In the genomic region with DNA sequence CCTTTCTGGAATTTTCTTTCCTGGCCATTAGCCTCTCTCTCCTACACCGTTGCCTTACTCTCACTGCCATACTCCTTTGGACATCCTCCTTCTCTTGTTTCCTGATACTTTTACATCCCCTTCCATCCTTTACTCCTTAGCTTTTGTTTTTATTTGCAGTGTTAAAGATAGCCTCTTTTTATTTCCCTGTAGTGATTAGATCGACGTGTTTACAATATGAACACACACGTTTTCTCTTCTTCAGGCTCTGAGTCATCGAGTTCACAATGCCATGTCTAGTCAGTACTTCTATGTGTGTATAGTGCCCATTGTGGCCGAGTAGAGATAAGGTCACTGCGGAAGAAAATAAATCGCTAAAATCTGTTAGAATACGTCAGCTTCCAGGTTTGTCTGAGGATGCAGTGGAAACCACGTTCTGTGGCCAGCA, we compare ENCODE assay signal across 2 cellular contexts.
A peak's percentile ranks its signal among the peaks of the same experiment; 100 is the strongest.
TF ChIP-seq lines count a peak whose summit lies in the region.

No MANE protein-coding gene starts in this region.

TF ChIP-seq in HCT116, 20 proteins besides CTCF, POLR2A, EP300 and RAD21 (continued from another document):
- TF ChIP-seq, protein P1, sequence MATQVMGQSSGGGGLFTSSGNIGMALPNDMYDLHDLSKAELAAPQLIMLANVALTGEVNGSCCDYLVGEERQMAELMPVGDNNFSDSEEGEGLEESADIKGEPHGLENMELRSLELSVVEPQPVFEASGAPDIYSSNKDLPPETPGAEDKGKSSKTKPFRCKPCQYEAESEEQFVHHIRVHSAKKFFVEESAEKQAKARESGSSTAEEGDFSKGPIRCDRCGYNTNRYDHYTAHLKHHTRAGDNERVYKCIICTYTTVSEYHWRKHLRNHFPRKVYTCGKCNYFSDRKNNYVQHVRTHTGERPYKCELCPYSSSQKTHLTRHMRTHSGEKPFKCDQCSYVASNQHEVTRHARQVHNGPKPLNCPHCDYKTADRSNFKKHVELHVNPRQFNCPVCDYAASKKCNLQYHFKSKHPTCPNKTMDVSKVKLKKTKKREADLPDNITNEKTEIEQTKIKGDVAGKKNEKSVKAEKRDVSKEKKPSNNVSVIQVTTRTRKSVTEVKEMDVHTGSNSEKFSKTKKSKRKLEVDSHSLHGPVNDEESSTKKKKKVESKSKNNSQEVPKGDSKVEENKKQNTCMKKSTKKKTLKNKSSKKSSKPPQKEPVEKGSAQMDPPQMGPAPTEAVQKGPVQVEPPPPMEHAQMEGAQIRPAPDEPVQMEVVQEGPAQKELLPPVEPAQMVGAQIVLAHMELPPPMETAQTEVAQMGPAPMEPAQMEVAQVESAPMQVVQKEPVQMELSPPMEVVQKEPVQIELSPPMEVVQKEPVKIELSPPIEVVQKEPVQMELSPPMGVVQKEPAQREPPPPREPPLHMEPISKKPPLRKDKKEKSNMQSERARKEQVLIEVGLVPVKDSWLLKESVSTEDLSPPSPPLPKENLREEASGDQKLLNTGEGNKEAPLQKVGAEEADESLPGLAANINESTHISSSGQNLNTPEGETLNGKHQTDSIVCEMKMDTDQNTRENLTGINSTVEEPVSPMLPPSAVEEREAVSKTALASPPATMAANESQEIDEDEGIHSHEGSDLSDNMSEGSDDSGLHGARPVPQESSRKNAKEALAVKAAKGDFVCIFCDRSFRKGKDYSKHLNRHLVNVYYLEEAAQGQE (IDR thresholded peaks at IDR 0.05; ENCODE audit: low read depth): no peak
- TF ChIP-seq, protein P2, sequence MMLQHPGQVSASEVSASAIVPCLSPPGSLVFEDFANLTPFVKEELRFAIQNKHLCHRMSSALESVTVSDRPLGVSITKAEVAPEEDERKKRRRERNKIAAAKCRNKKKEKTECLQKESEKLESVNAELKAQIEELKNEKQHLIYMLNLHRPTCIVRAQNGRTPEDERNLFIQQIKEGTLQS (IDR thresholded peaks at IDR 0.05): no peak
- TF ChIP-seq ZNF274 (IDR thresholded peaks at IDR 0.05; ENCODE audit: low read depth, low read length) (no peak), CBX3 (IDR thresholded peaks at IDR 0.05; ENCODE audit: low read depth) (no peak), EZH2 (IDR thresholded peaks at IDR 0.05) (no peak), JUND (IDR thresholded peaks at IDR 0.05) (peak; percentile 57)
- TF ChIP-seq, protein P3, sequence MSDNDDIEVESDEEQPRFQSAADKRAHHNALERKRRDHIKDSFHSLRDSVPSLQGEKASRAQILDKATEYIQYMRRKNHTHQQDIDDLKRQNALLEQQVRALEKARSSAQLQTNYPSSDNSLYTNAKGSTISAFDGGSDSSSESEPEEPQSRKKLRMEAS (IDR thresholded peaks at IDR 0.05): no peak

TF ChIP-seq in HepG2, 621 proteins besides CTCF, POLR2A, EP300 and RAD21 (continued from another document):
- TF ChIP-seq, protein P4, sequence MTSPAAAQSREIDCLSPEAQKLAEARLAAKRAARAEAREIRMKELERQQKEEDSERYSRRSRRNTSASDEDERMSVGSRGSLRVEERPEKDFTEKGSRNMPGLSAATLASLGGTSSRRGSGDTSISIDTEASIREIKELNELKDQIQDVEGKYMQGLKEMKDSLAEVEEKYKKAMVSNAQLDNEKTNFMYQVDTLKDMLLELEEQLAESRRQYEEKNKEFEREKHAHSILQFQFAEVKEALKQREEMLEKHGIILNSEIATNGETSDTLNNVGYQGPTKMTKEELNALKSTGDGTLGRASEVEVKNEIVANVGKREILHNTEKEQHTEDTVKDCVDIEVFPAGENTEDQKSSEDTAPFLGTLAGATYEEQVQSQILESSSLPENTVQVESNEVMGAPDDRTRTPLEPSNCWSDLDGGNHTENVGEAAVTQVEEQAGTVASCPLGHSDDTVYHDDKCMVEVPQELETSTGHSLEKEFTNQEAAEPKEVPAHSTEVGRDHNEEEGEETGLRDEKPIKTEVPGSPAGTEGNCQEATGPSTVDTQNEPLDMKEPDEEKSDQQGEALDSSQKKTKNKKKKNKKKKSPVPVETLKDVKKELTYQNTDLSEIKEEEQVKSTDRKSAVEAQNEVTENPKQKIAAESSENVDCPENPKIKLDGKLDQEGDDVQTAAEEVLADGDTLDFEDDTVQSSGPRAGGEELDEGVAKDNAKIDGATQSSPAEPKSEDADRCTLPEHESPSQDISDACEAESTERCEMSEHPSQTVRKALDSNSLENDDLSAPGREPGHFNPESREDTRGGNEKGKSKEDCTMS (CRISPR knock-in tag; conservative IDR thresholded peaks at IDR 0.05): no peak
- TF ChIP-seq, protein P5, sequence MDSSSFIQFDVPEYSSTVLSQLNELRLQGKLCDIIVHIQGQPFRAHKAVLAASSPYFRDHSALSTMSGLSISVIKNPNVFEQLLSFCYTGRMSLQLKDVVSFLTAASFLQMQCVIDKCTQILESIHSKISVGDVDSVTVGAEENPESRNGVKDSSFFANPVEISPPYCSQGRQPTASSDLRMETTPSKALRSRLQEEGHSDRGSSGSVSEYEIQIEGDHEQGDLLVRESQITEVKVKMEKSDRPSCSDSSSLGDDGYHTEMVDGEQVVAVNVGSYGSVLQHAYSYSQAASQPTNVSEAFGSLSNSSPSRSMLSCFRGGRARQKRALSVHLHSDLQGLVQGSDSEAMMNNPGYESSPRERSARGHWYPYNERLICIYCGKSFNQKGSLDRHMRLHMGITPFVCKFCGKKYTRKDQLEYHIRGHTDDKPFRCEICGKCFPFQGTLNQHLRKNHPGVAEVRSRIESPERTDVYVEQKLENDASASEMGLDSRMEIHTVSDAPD (CRISPR knock-in tag; IDR thresholded peaks at IDR 0.05): no peak
- TF ChIP-seq FOSL2 (CRISPR knock-in tag; IDR thresholded peaks at IDR 0.05): peak; percentile 86
- peak; percentile 41; the same call in 1 of the 2 replicates for TF ChIP-seq FOSL1 (CRISPR knock-in tag; IDR thresholded peaks at IDR 0.05; ENCODE audit: borderline replicate concordance)
- TF ChIP-seq POGZ (CRISPR knock-in tag; IDR thresholded peaks at IDR 0.05): 0 out of 2 replicates have a peak, but pooled peaks have one; percentile 29
- TF ChIP-seq FOXO1 (CRISPR knock-in tag; IDR thresholded peaks at IDR 0.05): no peak
- TF ChIP-seq GATAD2A (CRISPR knock-in tag; IDR thresholded peaks at IDR 0.05): peak; percentile 49
- TF ChIP-seq, protein P6, sequence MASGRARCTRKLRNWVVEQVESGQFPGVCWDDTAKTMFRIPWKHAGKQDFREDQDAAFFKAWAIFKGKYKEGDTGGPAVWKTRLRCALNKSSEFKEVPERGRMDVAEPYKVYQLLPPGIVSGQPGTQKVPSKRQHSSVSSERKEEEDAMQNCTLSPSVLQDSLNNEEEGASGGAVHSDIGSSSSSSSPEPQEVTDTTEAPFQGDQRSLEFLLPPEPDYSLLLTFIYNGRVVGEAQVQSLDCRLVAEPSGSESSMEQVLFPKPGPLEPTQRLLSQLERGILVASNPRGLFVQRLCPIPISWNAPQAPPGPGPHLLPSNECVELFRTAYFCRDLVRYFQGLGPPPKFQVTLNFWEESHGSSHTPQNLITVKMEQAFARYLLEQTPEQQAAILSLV (CRISPR knock-in tag; IDR thresholded peaks at IDR 0.05; ENCODE audit: borderline replicate concordance): no peak
- peak; percentile 50; the same call in 1 of the 2 replicates for TF ChIP-seq HMG20A (CRISPR knock-in tag; IDR thresholded peaks at IDR 0.05; ENCODE audit: borderline replicate concordance)
- TF ChIP-seq ZNF746 (CRISPR knock-in tag; IDR thresholded peaks at IDR 0.05): no peak
- TF ChIP-seq STAG1 (CRISPR knock-in tag; IDR thresholded peaks at IDR 0.05): peak; percentile 18; the same call in 1 of the 2 replicates
- peak; percentile 45 for TF ChIP-seq SKI (IDR thresholded peaks at IDR 0.05; ENCODE audit: partially characterized antibody)
- TF ChIP-seq, protein P7, sequence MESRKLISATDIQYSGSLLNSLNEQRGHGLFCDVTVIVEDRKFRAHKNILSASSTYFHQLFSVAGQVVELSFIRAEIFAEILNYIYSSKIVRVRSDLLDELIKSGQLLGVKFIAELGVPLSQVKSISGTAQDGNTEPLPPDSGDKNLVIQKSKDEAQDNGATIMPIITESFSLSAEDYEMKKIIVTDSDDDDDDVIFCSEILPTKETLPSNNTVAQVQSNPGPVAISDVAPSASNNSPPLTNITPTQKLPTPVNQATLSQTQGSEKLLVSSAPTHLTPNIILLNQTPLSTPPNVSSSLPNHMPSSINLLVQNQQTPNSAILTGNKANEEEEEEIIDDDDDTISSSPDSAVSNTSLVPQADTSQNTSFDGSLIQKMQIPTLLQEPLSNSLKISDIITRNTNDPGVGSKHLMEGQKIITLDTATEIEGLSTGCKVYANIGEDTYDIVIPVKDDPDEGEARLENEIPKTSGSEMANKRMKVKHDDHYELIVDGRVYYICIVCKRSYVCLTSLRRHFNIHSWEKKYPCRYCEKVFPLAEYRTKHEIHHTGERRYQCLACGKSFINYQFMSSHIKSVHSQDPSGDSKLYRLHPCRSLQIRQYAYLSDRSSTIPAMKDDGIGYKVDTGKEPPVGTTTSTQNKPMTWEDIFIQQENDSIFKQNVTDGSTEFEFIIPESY (CRISPR knock-in tag; IDR thresholded peaks at IDR 0.05): peak; percentile 77
- TF ChIP-seq FOXA1 (IDR thresholded peaks at IDR 0.05): no peak
- TF ChIP-seq FOXA1 (CRISPR knock-in tag; IDR thresholded peaks at IDR 0.05): 0 out of 2 replicates have a peak, but pooled peaks have one; percentile 21
- TF ChIP-seq RARA (CRISPR knock-in tag; IDR thresholded peaks at IDR 0.05): peak; percentile 43; the same call in 1 of the 2 replicates
- TF ChIP-seq, protein P8, sequence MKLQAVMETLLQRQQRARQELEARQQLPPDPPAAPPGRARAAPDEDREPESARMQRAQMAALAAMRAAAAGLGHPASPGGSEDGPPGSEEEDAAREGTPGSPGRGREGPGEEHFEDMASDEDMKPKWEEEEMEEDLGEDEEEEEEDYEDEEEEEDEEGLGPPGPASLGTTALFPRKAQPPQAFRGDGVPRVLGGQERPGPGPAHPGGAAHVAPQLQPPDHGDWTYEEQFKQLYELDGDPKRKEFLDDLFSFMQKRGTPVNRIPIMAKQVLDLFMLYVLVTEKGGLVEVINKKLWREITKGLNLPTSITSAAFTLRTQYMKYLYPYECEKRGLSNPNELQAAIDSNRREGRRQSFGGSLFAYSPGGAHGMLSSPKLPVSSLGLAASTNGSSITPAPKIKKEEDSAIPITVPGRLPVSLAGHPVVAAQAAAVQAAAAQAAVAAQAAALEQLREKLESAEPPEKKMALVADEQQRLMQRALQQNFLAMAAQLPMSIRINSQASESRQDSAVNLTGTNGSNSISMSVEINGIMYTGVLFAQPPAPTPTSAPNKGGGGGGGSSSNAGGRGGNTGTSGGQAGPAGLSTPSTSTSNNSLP (IDR thresholded peaks at IDR 0.05; ENCODE audit: low read depth, low read length): peak; percentile 48; the same call in 1 of the 2 replicates
- TF ChIP-seq, protein P9, sequence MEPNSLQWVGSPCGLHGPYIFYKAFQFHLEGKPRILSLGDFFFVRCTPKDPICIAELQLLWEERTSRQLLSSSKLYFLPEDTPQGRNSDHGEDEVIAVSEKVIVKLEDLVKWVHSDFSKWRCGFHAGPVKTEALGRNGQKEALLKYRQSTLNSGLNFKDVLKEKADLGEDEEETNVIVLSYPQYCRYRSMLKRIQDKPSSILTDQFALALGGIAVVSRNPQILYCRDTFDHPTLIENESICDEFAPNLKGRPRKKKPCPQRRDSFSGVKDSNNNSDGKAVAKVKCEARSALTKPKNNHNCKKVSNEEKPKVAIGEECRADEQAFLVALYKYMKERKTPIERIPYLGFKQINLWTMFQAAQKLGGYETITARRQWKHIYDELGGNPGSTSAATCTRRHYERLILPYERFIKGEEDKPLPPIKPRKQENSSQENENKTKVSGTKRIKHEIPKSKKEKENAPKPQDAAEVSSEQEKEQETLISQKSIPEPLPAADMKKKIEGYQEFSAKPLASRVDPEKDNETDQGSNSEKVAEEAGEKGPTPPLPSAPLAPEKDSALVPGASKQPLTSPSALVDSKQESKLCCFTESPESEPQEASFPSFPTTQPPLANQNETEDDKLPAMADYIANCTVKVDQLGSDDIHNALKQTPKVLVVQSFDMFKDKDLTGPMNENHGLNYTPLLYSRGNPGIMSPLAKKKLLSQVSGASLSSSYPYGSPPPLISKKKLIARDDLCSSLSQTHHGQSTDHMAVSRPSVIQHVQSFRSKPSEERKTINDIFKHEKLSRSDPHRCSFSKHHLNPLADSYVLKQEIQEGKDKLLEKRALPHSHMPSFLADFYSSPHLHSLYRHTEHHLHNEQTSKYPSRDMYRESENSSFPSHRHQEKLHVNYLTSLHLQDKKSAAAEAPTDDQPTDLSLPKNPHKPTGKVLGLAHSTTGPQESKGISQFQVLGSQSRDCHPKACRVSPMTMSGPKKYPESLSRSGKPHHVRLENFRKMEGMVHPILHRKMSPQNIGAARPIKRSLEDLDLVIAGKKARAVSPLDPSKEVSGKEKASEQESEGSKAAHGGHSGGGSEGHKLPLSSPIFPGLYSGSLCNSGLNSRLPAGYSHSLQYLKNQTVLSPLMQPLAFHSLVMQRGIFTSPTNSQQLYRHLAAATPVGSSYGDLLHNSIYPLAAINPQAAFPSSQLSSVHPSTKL (CRISPR knock-in tag; IDR thresholded peaks at IDR 0.05): peak; percentile 20; the same call in 1 of the 2 replicates
- TF ChIP-seq ZNF768 (CRISPR knock-in tag; IDR thresholded peaks at IDR 0.05): no peak
- TF ChIP-seq SOX13 (IDR thresholded peaks at IDR 0.05): no peak
- TF ChIP-seq SOX13 (CRISPR knock-in tag; conservative IDR thresholded peaks at IDR 0.05 in 1 of 2, IDR thresholded peaks at IDR 0.05 in 1 of 2): peak in 1 of 2 experiments; percentile 50; a peak in 1 of 4 replicates
